ENCODE assay signal across 1 cellular context in genomic region chr6:155586036-155586557, GRCh38.
TF ChIP-seq lines count a peak whose summit lies in the region.

No MANE protein-coding gene starts in this region.

TF ChIP-seq in WTC11, 78 proteins besides CTCF, POLR2A, EP300 and RAD21 (continued from another document):
- TF ChIP-seq IRF1 (CRISPR knock-in tag; IDR thresholded peaks at IDR 0.05) (no peak), TCF7 (CRISPR knock-in tag; IDR thresholded peaks at IDR 0.05; ENCODE audit: low read depth) (no peak), E2F1 (CRISPR knock-in tag; IDR thresholded peaks at IDR 0.05) (no peak), ESRRA (CRISPR knock-in tag; IDR thresholded peaks at IDR 0.05; ENCODE audit: borderline replicate concordance) (no peak), MYBL2 (CRISPR knock-in tag; IDR thresholded peaks at IDR 0.05) (no peak), ZNF219 (CRISPR knock-in tag; IDR thresholded peaks at IDR 0.05; ENCODE audit: borderline replicate concordance) (no peak), ATF1 (CRISPR knock-in tag; IDR thresholded peaks at IDR 0.05) (no peak), NFE2L1 (CRISPR knock-in tag; IDR thresholded peaks at IDR 0.05) (no peak), TP53 (CRISPR knock-in tag; IDR thresholded peaks at IDR 0.05) (no peak), ZNF281 (CRISPR knock-in tag; IDR thresholded peaks at IDR 0.05) (no peak)
- TF ChIP-seq, protein P1, sequence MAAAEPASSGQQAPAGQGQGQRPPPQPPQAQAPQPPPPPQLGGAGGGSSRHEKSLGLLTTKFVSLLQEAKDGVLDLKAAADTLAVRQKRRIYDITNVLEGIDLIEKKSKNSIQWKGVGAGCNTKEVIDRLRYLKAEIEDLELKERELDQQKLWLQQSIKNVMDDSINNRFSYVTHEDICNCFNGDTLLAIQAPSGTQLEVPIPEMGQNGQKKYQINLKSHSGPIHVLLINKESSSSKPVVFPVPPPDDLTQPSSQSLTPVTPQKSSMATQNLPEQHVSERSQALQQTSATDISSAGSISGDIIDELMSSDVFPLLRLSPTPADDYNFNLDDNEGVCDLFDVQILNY (CRISPR knock-in tag; IDR thresholded peaks at IDR 0.05), result no peak
- TF ChIP-seq, protein P2, sequence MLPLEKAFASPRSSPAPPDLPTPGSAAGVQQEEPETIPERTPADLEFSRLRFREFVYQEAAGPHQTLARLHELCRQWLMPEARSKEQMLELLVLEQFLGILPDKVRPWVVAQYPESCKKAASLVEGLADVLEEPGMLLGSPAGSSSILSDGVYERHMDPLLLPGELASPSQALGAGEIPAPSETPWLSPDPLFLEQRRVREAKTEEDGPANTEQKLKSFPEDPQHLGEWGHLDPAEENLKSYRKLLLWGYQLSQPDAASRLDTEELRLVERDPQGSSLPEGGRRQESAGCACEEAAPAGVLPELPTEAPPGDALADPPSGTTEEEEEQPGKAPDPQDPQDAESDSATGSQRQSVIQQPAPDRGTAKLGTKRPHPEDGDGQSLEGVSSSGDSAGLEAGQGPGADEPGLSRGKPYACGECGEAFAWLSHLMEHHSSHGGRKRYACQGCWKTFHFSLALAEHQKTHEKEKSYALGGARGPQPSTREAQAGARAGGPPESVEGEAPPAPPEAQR (CRISPR knock-in tag; IDR thresholded peaks at IDR 0.05), result no peak
TF ChIP-seq in WTC11: peak in this region for 0.
